In the genomic region with DNA sequence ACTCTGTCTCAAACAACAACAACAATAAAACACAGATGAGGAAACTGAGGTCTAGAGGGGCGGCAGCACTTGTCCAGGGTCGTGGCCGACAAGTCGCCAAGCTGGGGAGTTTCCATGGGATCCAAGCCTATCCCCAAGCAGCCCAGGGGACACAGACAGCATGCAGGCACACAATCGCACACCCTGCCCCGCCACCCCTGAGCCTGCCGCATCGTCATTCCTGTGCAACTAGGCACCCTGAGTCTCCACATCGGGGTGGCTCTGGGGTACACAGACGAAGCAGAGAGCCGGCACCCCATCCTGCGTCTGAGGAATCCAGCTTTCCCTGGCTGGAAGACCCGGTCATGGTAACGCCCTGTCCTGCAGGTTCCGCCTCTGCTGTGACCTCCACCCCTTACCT, we compare ENCODE assay signal across 1 cellular context.
TF ChIP-seq lines count a peak whose summit lies in the region.

No MANE protein-coding gene starts in this region.

TF ChIP-seq in H1, 55 proteins besides CTCF, POLR2A, EP300 and RAD21:
- TF ChIP-seq KDM5A (IDR thresholded peaks at IDR 0.05; ENCODE audit: low read length) (no peak), POU5F1 (IDR thresholded peaks at IDR 0.05; ENCODE audit: low read depth, low read length) (no peak), TBP (IDR thresholded peaks at IDR 0.05; ENCODE audit: low read depth, low read length) (no peak), BRCA1 (IDR thresholded peaks at IDR 0.05; ENCODE audit: low read depth, low read length) (no peak), RNF2 (IDR thresholded peaks at IDR 0.05; ENCODE audit: borderline replicate concordance, low read depth, low read length, missing control alignments, poor library complexity, severe bottlenecking) (no peak), CHD1 (IDR thresholded peaks at IDR 0.05; ENCODE audit: low read depth, low read length) (no peak), TEAD4 (IDR thresholded peaks at IDR 0.05; ENCODE audit: low read depth, low read length) (no peak), RXRA (IDR thresholded peaks at IDR 0.05; ENCODE audit: insufficient read depth, low read depth, low read length) (no peak), ZNF274 (IDR thresholded peaks at IDR 0.05; ENCODE audit: borderline replicate concordance, extremely low read depth, low read length) (no peak), GTF2F1 (IDR thresholded peaks at IDR 0.05; ENCODE audit: borderline replicate concordance, low read depth, low read length) (no peak), FOSL1 (IDR thresholded peaks at IDR 0.05; ENCODE audit: insufficient read depth, low read depth, low read length) (no peak), JUND (IDR thresholded peaks at IDR 0.05; ENCODE audit: low read length) (no peak), SP2 (IDR thresholded peaks at IDR 0.05; ENCODE audit: low read length) (no peak), ASH2L (IDR thresholded peaks at IDR 0.05; ENCODE audit: low read length) (no peak), PHF8 (conservative IDR thresholded peaks at IDR 0.05; ENCODE audit: low read depth, low read length) (no peak), SP1 (IDR thresholded peaks at IDR 0.05; ENCODE audit: low read depth, low read length) (no peak), KDM1A (IDR thresholded peaks at IDR 0.05; ENCODE audit: borderline replicate concordance, low read length) (no peak)
- TF ChIP-seq, protein P1, sequence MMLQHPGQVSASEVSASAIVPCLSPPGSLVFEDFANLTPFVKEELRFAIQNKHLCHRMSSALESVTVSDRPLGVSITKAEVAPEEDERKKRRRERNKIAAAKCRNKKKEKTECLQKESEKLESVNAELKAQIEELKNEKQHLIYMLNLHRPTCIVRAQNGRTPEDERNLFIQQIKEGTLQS (IDR thresholded peaks at IDR 0.05; ENCODE audit: insufficient read depth, low read depth, low read length) = no peak
- TF ChIP-seq, protein P2, sequence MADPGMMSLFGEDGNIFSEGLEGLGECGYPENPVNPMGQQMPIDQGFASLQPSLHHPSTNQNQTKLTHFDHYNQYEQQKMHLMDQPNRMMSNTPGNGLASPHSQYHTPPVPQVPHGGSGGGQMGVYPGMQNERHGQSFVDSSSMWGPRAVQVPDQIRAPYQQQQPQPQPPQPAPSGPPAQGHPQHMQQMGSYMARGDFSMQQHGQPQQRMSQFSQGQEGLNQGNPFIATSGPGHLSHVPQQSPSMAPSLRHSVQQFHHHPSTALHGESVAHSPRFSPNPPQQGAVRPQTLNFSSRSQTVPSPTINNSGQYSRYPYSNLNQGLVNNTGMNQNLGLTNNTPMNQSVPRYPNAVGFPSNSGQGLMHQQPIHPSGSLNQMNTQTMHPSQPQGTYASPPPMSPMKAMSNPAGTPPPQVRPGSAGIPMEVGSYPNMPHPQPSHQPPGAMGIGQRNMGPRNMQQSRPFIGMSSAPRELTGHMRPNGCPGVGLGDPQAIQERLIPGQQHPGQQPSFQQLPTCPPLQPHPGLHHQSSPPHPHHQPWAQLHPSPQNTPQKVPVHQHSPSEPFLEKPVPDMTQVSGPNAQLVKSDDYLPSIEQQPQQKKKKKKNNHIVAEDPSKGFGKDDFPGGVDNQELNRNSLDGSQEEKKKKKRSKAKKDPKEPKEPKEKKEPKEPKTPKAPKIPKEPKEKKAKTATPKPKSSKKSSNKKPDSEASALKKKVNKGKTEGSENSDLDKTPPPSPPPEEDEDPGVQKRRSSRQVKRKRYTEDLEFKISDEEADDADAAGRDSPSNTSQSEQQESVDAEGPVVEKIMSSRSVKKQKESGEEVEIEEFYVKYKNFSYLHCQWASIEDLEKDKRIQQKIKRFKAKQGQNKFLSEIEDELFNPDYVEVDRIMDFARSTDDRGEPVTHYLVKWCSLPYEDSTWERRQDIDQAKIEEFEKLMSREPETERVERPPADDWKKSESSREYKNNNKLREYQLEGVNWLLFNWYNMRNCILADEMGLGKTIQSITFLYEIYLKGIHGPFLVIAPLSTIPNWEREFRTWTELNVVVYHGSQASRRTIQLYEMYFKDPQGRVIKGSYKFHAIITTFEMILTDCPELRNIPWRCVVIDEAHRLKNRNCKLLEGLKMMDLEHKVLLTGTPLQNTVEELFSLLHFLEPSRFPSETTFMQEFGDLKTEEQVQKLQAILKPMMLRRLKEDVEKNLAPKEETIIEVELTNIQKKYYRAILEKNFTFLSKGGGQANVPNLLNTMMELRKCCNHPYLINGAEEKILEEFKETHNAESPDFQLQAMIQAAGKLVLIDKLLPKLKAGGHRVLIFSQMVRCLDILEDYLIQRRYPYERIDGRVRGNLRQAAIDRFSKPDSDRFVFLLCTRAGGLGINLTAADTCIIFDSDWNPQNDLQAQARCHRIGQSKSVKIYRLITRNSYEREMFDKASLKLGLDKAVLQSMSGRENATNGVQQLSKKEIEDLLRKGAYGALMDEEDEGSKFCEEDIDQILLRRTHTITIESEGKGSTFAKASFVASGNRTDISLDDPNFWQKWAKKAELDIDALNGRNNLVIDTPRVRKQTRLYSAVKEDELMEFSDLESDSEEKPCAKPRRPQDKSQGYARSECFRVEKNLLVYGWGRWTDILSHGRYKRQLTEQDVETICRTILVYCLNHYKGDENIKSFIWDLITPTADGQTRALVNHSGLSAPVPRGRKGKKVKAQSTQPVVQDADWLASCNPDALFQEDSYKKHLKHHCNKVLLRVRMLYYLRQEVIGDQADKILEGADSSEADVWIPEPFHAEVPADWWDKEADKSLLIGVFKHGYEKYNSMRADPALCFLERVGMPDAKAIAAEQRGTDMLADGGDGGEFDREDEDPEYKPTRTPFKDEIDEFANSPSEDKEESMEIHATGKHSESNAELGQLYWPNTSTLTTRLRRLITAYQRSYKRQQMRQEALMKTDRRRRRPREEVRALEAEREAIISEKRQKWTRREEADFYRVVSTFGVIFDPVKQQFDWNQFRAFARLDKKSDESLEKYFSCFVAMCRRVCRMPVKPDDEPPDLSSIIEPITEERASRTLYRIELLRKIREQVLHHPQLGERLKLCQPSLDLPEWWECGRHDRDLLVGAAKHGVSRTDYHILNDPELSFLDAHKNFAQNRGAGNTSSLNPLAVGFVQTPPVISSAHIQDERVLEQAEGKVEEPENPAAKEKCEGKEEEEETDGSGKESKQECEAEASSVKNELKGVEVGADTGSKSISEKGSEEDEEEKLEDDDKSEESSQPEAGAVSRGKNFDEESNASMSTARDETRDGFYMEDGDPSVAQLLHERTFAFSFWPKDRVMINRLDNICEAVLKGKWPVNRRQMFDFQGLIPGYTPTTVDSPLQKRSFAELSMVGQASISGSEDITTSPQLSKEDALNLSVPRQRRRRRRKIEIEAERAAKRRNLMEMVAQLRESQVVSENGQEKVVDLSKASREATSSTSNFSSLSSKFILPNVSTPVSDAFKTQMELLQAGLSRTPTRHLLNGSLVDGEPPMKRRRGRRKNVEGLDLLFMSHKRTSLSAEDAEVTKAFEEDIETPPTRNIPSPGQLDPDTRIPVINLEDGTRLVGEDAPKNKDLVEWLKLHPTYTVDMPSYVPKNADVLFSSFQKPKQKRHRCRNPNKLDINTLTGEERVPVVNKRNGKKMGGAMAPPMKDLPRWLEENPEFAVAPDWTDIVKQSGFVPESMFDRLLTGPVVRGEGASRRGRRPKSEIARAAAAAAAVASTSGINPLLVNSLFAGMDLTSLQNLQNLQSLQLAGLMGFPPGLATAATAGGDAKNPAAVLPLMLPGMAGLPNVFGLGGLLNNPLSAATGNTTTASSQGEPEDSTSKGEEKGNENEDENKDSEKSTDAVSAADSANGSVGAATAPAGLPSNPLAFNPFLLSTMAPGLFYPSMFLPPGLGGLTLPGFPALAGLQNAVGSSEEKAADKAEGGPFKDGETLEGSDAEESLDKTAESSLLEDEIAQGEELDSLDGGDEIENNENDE (IDR thresholded peaks at IDR 0.05; ENCODE audit: insufficient replicate concordance, low read length) = no peak
